ENCODE assay signal across 18 cellular contexts in genomic region chr6:151025076-151025475, GRCh38.
DNase-seq lines count a peak whose midpoint lies in the region; ATAC-seq, FAIRE-seq and TF ChIP-seq lines count a peak whose summit lies in the region.
"Had no signal": no experiment of that assay in that cellular context is flagged by ENCODE, and none has a peak within 500 bp of the region (broad histone marks: within the 10 kb centered on the region; RNA-seq: fewer than 3 reads in every experiment).

No MANE protein-coding gene starts in this region.

- BruUV-seq in HepG2 (replicated peaks; lab: Mats Ljungman, UMichigan) = no TSS peak

- peaks cover 6 to 23% of the 10 kb centered on the region in 2 experiments for H3K36me3 ChIP-seq in HepG2 (replicated peaks in 1 of 2; ENCODE audit: control insufficient read depth in 1 of 2, insufficient read depth in 2 of 2, low read length in 2 of 2)
- no peaks in the 10 kb centered on the region for H3K36me3 ChIP-seq in prostate gland
- H3K36me3 ChIP-seq: cardiac muscle cell, suprapubic skin had no signal

- TF ChIP-seq POLR2A in HepG2 (IDR thresholded peaks at IDR 0.05; ENCODE audit: insufficient read depth in 1 of 2, low read depth in 2 of 2, low read length in 2 of 2) (no peak), prostate gland (IDR thresholded peaks at IDR 0.05) (no peak)

- no peak overlapping the region for H2AFZ ChIP-seq in HepG2 (ENCODE audit: low read length)

- H4K20me1 ChIP-seq in HepG2 (ENCODE audit: insufficient read depth, low read length) = no peaks in the 10 kb centered on the region

- ATAC-seq in HepG2 = no peak
- ATAC-seq in HG03432 (IDR thresholded peaks at IDR 0.05; ENCODE audit: unreplicated experiment) = no peak
- no peak for ATAC-seq in GM18861 (IDR thresholded peaks at IDR 0.05; ENCODE audit: unreplicated experiment)
- ATAC-seq: natural killer cell treated with Interleukin-12 subunit alpha and Interleukin-12 subunit beta and Interleukin-15 and Interleukin-18, amount 100 ng/mL, for 72 hours had no signal

- intact Hi-C loops in HepG2 (cut with micrococcal nuclease; ENCODE audit: unreplicated experiment) = no loop called here
- intact Hi-C loops in prostate gland (cut with DNase I) = no loop called here

- H3K4me2 ChIP-seq in HepG2 (ENCODE audit: low read depth, low read length) = no peak overlapping the region

- H3K9me3 ChIP-seq in HepG2 (ENCODE audit: low read length) = no peaks in the 10 kb centered on the region
- no peaks in the 10 kb centered on the region for H3K9me3 ChIP-seq in prostate gland
- H3K9me3 ChIP-seq: suprapubic skin had no signal

- TF ChIP-seq EP300 in HepG2 (IDR thresholded peaks at IDR 0.05; ENCODE audit: low read depth in 2 of 2, low read length in 2 of 2) = no peak
- TF ChIP-seq EP300 in HepG2 (CRISPR knock-in tag; IDR thresholded peaks at IDR 0.05; ENCODE audit: borderline replicate concordance) = no peak

- H3K27me3 ChIP-seq in HepG2 (ENCODE audit: control insufficient read depth in 1 of 2, insufficient read depth in 2 of 2, low read length in 2 of 2) (no peaks in the 10 kb centered on the region), prostate gland (replicated peaks; ENCODE audit: insufficient read depth) (no peaks in the 10 kb centered on the region)
- H3K27me3 ChIP-seq: cardiac muscle cell, suprapubic skin had no signal

- 96% methylated on average over 16 of the region's 16 CpGs for WGBS in HepG2 (ENCODE audit: low lambda C conversion rate)
- WGBS in prostate gland = 51% methylated on average over 16 of the region's 16 CpGs

- DNase-seq in astrocyte of the hippocampus (ENCODE audit: low read depth, low spot score) (peak; percentile 43), HepG2 (ENCODE audit: low spot score) (no peak), prostate gland (ENCODE audit: low spot score) (peak; percentile 82), EL (no peak), RKO (ENCODE audit: low spot score) (no peak)
- DNase-seq: activated CD4-positive, alpha-beta T cell treated with anti-CD3 and anti-CD28 coated beads, Interleukin-2, amount 10 ng/mL, durations not matched to agents 7 days and 5 days; activated effector memory CD4-positive, alpha-beta T cell treated with Interleukin-2 at 50 U/mL for 16 hours; CD4-positive, CD25-positive, alpha-beta regulatory T cell; DMS153; foreskin fibroblast; NCI-H526; stimulated activated CD4-positive, alpha-beta T cell treated with anti-CD3 and anti-CD28 coated beads, Interleukin-12 subunit alpha, Interleukin-12 subunit beta, amount 100 ng/mL, for 4 hours had no signal

- no peak for FAIRE-seq in HepG2 (lab: Jason Lieb, UNC)

- H3K27ac ChIP-seq in C4-2B = peak overlapping the region; percentile 75
- no peak overlapping the region for H3K27ac ChIP-seq in HepG2 (ENCODE audit: extremely low read length, insufficient read depth, low read length)
- H3K27ac ChIP-seq in prostate gland = peak overlapping the region; percentile 40 to 60
- H3K27ac ChIP-seq: cardiac muscle cell, suprapubic skin had no signal

- peaks cover 18% of the 10 kb centered on the region for H3K4me1 ChIP-seq in HepG2 (ENCODE audit: insufficient read depth, low read length)
- H3K4me1 ChIP-seq in prostate gland (replicated peaks) = no peaks in the 10 kb centered on the region

- TF ChIP-seq RAD21 in HepG2 (CRISPR knock-in tag; IDR thresholded peaks at IDR 0.05) = no peak

- in situ Hi-C loops in HepG2 (cut with HindIII; ENCODE audit: extremely low pct_ligation_motif_present, low pct_unique_long_range_greater_than_20kb) = no loop called here

- H3K79me2 ChIP-seq in HepG2 (ENCODE audit: insufficient read depth, low read length) = no peaks in the 10 kb centered on the region

- H3K4me3 ChIP-seq in HepG2 (replicated peaks in 1 of 3; ENCODE audit: insufficient read depth in 1 of 3, low read depth in 2 of 3, low read length in 3 of 3) (no peak overlapping the region), prostate gland (no peak overlapping the region)
- H3K4me3 ChIP-seq: cardiac muscle cell, suprapubic skin had no signal

- no peak for TF ChIP-seq CTCF in C4-2B (conservative IDR thresholded peaks at IDR 0.05)
- no peak for TF ChIP-seq CTCF in HepG2 (CRISPR knock-in tag; IDR thresholded peaks at IDR 0.05)
- TF ChIP-seq CTCF in prostate gland (IDR thresholded peaks at IDR 0.05) = no peak

- CTCF ChIA-PET in HepG2 (lab: Yijun Ruan, JAX; ENCODE audit: low intra/inter-chr PET ratio, low total read pairs) = no interaction called here

- POLR2A ChIA-PET in HepG2 (lab: Yijun Ruan, JAX) = no interaction called here

- H3K9ac ChIP-seq in HepG2 (ENCODE audit: insufficient read depth, low read depth, low read length) = no peak overlapping the region

TF ChIP-seq in HepG2, 621 proteins besides CTCF, POLR2A, EP300 and RAD21:
- TF ChIP-seq ZNF383 (CRISPR knock-in tag; IDR thresholded peaks at IDR 0.05; ENCODE audit: borderline replicate concordance) (no peak), MYC (CRISPR knock-in tag; IDR thresholded peaks at IDR 0.05; ENCODE audit: borderline replicate concordance) (no peak), ZNF143 (CRISPR knock-in tag; IDR thresholded peaks at IDR 0.05) (no peak), IRF9 (CRISPR knock-in tag; IDR thresholded peaks at IDR 0.05; ENCODE audit: borderline replicate concordance) (no peak), ZNF687 (CRISPR knock-in tag; IDR thresholded peaks at IDR 0.05) (peak; percentile 39), CC2D1A (CRISPR knock-in tag; IDR thresholded peaks at IDR 0.05) (no peak), ZBTB38 (CRISPR knock-in tag; IDR thresholded peaks at IDR 0.05) (peak; percentile 88), ZNF180 (CRISPR knock-in tag; IDR thresholded peaks at IDR 0.05; ENCODE audit: borderline replicate concordance, low read depth) (no peak), BRCA1 (CRISPR knock-in tag; IDR thresholded peaks at IDR 0.05) (no peak), ZNF672 (CRISPR knock-in tag; IDR thresholded peaks at IDR 0.05) (no peak), BATF2 (CRISPR knock-in tag; IDR thresholded peaks at IDR 0.05) (no peak), PPARG (CRISPR knock-in tag; conservative IDR thresholded peaks at IDR 0.05) (no peak), FOXK1 (CRISPR knock-in tag; IDR thresholded peaks at IDR 0.05; ENCODE audit: borderline replicate concordance, low read depth) (no peak), ZNF20 (CRISPR knock-in tag; IDR thresholded peaks at IDR 0.05) (no peak), NPAS2 (CRISPR knock-in tag; IDR thresholded peaks at IDR 0.05; ENCODE audit: borderline replicate concordance) (no peak), ZNF451 (CRISPR knock-in tag; IDR thresholded peaks at IDR 0.05) (no peak)

Comparison
In these comparisons a context has a peak if more than half of its experiments do, and no peak if none do; other contexts are left out.
1. DNase-seq: peak in astrocyte of the hippocampus (single experiment) and prostate gland (single experiment); none in HepG2 (single experiment), EL (single experiment) and RKO (single experiment).